ENCODE assay signal across 8 cellular contexts in the genomic region with DNA sequence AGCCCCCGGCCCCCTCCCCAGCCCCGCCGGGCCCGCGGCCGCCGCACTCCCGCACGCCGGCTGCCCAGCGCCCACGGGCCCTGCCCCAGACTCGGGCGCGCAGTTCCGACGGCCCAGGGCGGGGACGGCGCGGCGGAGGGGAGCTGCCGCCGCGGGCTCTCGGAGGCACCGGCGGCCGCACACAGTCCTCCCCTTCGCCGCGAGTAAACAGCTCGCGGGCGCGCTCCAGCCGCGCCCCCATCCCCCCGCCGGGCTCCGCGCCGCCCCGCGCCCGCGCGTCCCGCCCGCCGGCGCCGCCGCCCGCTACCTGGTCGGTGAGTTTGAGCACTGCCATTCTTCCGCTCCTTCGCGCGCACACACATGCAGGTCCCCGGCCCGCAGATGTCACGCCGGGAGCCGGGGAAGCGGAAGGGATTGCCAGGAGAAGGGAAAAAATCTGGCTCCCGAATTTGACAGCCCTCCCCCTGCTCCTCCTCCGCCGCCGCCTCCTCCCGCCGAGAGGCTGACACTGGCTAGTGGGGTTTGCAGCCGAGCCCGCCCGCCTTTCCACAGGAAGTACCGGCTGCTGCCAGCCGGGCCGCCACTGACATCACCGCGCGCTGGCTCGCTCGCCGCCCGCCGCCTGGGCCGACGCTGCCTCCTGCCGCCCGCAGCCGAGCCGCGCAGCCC. TPM values are rescaled to one million over a fixed set of nuclear protein-coding genes. Genes with fewer than 3 reads are reported as not detected.
DNase-seq lines count a peak whose midpoint lies in the region; ATAC-seq, FAIRE-seq and TF ChIP-seq lines count a peak whose summit lies in the region.

A gene (minus strand): TSS at position 510 of the 669 bp plus-strand sequence. CDS start 176 bp downstream, at position 334.

- no peaks in the 10 kb centered on the region for H3K9me3 ChIP-seq in astrocyte (ENCODE audit: insufficient read depth, low read depth, low read length)

- peaks cover 8% of the 10 kb centered on the region for H3K4me1 Mint-ChIP-seq in astrocyte (ENCODE audit: low read depth, unreplicated experiment)

- peaks cover 13% of the 10 kb centered on the region for H3K4me1 ChIP-seq in astrocyte (ENCODE audit: insufficient read depth, low read length)

- H3K9ac ChIP-seq in astrocyte (ENCODE audit: low read length) = peak within 1 kb of the TSS; percentile 83

- peaks cover 5% of the 10 kb centered on the region for H4K20me1 ChIP-seq in astrocyte (ENCODE audit: insufficient read depth, low read length)

- H3K27me3 Mint-ChIP-seq in astrocyte (ENCODE audit: low read depth, unreplicated experiment) = no peaks in the 10 kb centered on the region

- no peak for FAIRE-seq in astrocyte (lab: Jason Lieb, UNC)

- H3K27ac Mint-ChIP-seq in astrocyte (ENCODE audit: unreplicated experiment) = peak within 1 kb of the TSS; percentile 58

- H3K4me2 ChIP-seq in astrocyte (ENCODE audit: low read length) = peak within 1 kb of the TSS; percentile 99

- TF ChIP-seq CTCF in astrocyte (IDR thresholded peaks at IDR 0.05; ENCODE audit: insufficient read depth, low read depth, low read length) (no peak), retinal pigment epithelial cell (conservative IDR thresholded peaks at IDR 0.05; ENCODE audit: low read depth, low read length) (no peak)

- peak; percentile 76 for DNase-seq in NCI-H1694 treated with DMSO at 0.1 percent for 48 hours (lab: John Stamatoyannopoulos, UW)
- peak; percentile 88 for DNase-seq in T-helper 22 cell (ENCODE audit: low read depth)
- peak; percentile 73 for DNase-seq in astrocyte (ENCODE audit: low read depth)
- peak; percentile 91 for DNase-seq in hepatic stellate cell (ENCODE audit: low spot score)
- no peak for DNase-seq in retinal pigment epithelial cell (ENCODE audit: low read depth)
- no peak for DNase-seq in OCI-M2 (lab: John Stamatoyannopoulos, UW; ENCODE audit: unreplicated experiment)

- H3K4me3 Mint-ChIP-seq in astrocyte (ENCODE audit: unreplicated experiment) = peak within 1 kb of the TSS; percentile 93

- H3K27me3 ChIP-seq in astrocyte (ENCODE audit: insufficient read depth, low read length) = no peaks in the 10 kb centered on the region

- H2AFZ ChIP-seq in astrocyte (ENCODE audit: low read depth, low read length) = peak within 1 kb of the TSS; percentile 93

- H3K9me3 Mint-ChIP-seq in astrocyte (ENCODE audit: unreplicated experiment) = no peaks in the 10 kb centered on the region

- no peaks in the 10 kb centered on the region for H3K79me2 ChIP-seq in astrocyte (ENCODE audit: insufficient read depth, low read length)

- H3K27ac ChIP-seq in astrocyte (ENCODE audit: low read depth, low read length) = no peak within 1 kb of the TSS

- H3K36me3 ChIP-seq in astrocyte (ENCODE audit: insufficient read depth, low read length) = no peaks in the 10 kb centered on the region

- H3K36me3 Mint-ChIP-seq in astrocyte (ENCODE audit: low read depth, unreplicated experiment) = no peaks in the 10 kb centered on the region

- ATAC-seq in GM18499 (IDR thresholded peaks at IDR 0.05; ENCODE audit: insufficient read depth, unreplicated experiment) (peak; percentile 44), HG02885 (IDR thresholded peaks at IDR 0.05; ENCODE audit: poor library complexity, unreplicated experiment) (peak; percentile 76)

- H3K4me3 ChIP-seq in astrocyte (ENCODE audit: insufficient read depth, low read depth, low read length) = peak within 1 kb of the TSS; percentile 79
- H3K4me3 ChIP-seq in retinal pigment epithelial cell (ENCODE audit: low read length) = peak within 1 kb of the TSS; percentile 73

RNA-seq across cellular contexts. Expression of the gene that starts here (rescaled TPM):
- 7.2 and 7.8 TPM in 2 replicates for total RNA-seq in astrocyte

Comparison
In these comparisons a context has a peak if more than half of its experiments do, and no peak if none do; other contexts are left out.
1. DNase-seq: peak in NCI-H1694 treated with DMSO at 0.1 percent for 48 hours (single experiment), T-helper 22 cell (single experiment), astrocyte (single experiment) and hepatic stellate cell (single experiment); none in retinal pigment epithelial cell (single experiment) and OCI-M2 (single experiment).